ENCODE assay signal across 12 cellular contexts in genomic region chr19:45630463-45630862, GRCh38. TPM values are rescaled to one million over a fixed set of nuclear protein-coding genes. Genes with fewer than 3 reads are reported as not detected.
DNase-seq lines count a peak whose midpoint lies in the region; ATAC-seq, FAIRE-seq and TF ChIP-seq lines count a peak whose summit lies in the region.
"Had no signal": no experiment of that assay in that cellular context is flagged by ENCODE, and none has a peak within 500 bp of the region (broad histone marks: within the 10 kb centered on the region; RNA-seq: fewer than 3 reads in every experiment).

No MANE protein-coding gene starts in this region.

- no peaks in the 10 kb centered on the region for H3K9me3 ChIP-seq in A673 (ENCODE audit: low read depth, low read length, poor library complexity, severe bottlenecking)
- no peaks in the 10 kb centered on the region for H3K9me3 ChIP-seq in ascending aorta
- H3K9me3 ChIP-seq: neutrophil had no signal

- ATAC-seq in HG03095 (IDR thresholded peaks at IDR 0.05; ENCODE audit: unreplicated experiment): no peak
- no peak for ATAC-seq in HG03354 (IDR thresholded peaks at IDR 0.05; ENCODE audit: poor library complexity, severe bottlenecking, unreplicated experiment)

- H3K4me1 ChIP-seq in A673 (ENCODE audit: insufficient read depth, low read length, poor library complexity, severe bottlenecking) (peaks cover 8% of the 10 kb centered on the region), ascending aorta (peaks cover 0 to 6% of the 10 kb centered on the region in 2 donors)

- intact Hi-C loops in A673 (cut with micrococcal nuclease; ENCODE audit: unreplicated experiment): no loop called here
- intact Hi-C loops in ascending aorta (cut with DNase I): loop anchor here (5.0 to 10.0 kb wide), 2 partner anchors 123 to 206 kb away; partner anchors contain the start of genes ERCC1 and VASP

- no peak overlapping the region for H3K4me3 ChIP-seq in A673 (ENCODE audit: low read depth, low read length, poor library complexity, severe bottlenecking)
- H3K4me3 ChIP-seq in ascending aorta: no peak overlapping the region

- H3K27me3 ChIP-seq in A673 (replicated peaks; ENCODE audit: insufficient read depth, low read depth, low read length, poor library complexity) (no peaks in the 10 kb centered on the region), ascending aorta (no peaks in the 10 kb centered on the region)
- H3K27me3 ChIP-seq: neutrophil had no signal

- POLR2A ChIA-PET in A673 (lab: Charles Lee; ENCODE audit: low non-redundant PET): interaction anchor here (0.7 kb wide), 1 partner anchor 87 kb away, joined by 5 read pairs; no protein-coding TSS in a partner anchor

- FAIRE-seq in GM19239 (lab: Jason Lieb, UNC) (peak; percentile 18), RCC 7860 (lab: Jason Lieb, UNC) (no peak)

- DNase-seq in A673 (ENCODE audit: low spot score): peak; percentile 91
- no peak for DNase-seq in GM19239 (ENCODE audit: insufficient read length, low spot score)
- DNase-seq in RCC 7860 (ENCODE audit: low spot score): peak; percentile 53
- DNase-seq in fibroblast of gingiva (ENCODE audit: low read depth): peak; percentile 85
- DNase-seq in HUDEP-2 (lab: John Stamatoyannopoulos, UW; ENCODE audit: unreplicated experiment in 76 of 76): no peak
- no peak for DNase-seq in ascending aorta (ENCODE audit: low spot score in 2 of 2)
- DNase-seq: activated CD4-positive, alpha-beta T cell treated with anti-CD3 and anti-CD28 coated beads for 1 hour; effector CD4-positive, alpha-beta T cell; NCI-H187 treated with DMSO at 0.1 percent for 48 hours had no signal

- no TSS peak for BruUV-seq in A673 (replicated peaks; lab: Mats Ljungman, UMichigan)

- TF ChIP-seq CTCF in A673 (conservative IDR thresholded peaks at IDR 0.05; ENCODE audit: low read depth, low read length): no peak
- no peak for TF ChIP-seq CTCF in ascending aorta (IDR thresholded peaks at IDR 0.05)

- CTCF ChIA-PET in A673 (lab: Charles Lee): interaction anchor here (0.6 to 0.8 kb wide), 3 partner anchors 11 to 103 kb away, joined by 3 to 11 read pairs (median 9); no protein-coding TSS in a partner anchor

- H3K27ac ChIP-seq in A673 (ENCODE audit: low read depth, low read length, poor library complexity, severe bottlenecking) (no peak overlapping the region), ascending aorta (no peak overlapping the region)
- H3K27ac ChIP-seq: neutrophil had no signal

- H3K36me3 ChIP-seq in A673 (ENCODE audit: insufficient read depth, low read length, poor library complexity, severe bottlenecking): no peaks in the 10 kb centered on the region
- peaks cover 25 to 34% of the 10 kb centered on the region in 2 donors for H3K36me3 ChIP-seq in ascending aorta

RNA-seq across cellular contexts. Expression of gene EML2, which starts 8.7 kb away (rescaled TPM):
- total RNA-seq in A673 (2021) (17.0 and 21.0 TPM in 2 replicates), ascending aorta (129 TPM)

RNA-seq across cellular contexts. Expression of gene GPR4, which starts 28.5 kb away (rescaled TPM):
- not detected in 2 replicates for total RNA-seq in A673 (2021)
- total RNA-seq in ascending aorta: 14.0 TPM

RNA-seq across cellular contexts. Expression of gene GIPR, which starts 37.6 kb away (rescaled TPM):
- total RNA-seq in A673 (2021) (0.45 and 1.0 TPM in 2 replicates), ascending aorta (not detected)

RNA-seq across cellular contexts. Expression of gene OPA3, which starts 45.9 kb away (rescaled TPM):
- 13.5 and 15.2 TPM in 2 replicates for total RNA-seq in A673 (2021)
- total RNA-seq in ascending aorta: 4.5 TPM

Comparison
In these comparisons a context has a peak if more than half of its experiments do, and no peak if none do; other contexts are left out.
1. DNase-seq: peak in A673 (single experiment), RCC 7860 (single experiment) and fibroblast of gingiva (single experiment); none in GM19239 (single experiment), HUDEP-2 (0 of 76) and ascending aorta (0 of 2).
2. RNA of gene GPR4, which starts 28.5 kb away (total RNA-seq): 14.0 TPM in ascending aorta (single experiment); not detected in A673; every median in the first group is over 10 times any median in the second.